ENCODE assay signal across 10 cellular contexts in the genomic region with DNA sequence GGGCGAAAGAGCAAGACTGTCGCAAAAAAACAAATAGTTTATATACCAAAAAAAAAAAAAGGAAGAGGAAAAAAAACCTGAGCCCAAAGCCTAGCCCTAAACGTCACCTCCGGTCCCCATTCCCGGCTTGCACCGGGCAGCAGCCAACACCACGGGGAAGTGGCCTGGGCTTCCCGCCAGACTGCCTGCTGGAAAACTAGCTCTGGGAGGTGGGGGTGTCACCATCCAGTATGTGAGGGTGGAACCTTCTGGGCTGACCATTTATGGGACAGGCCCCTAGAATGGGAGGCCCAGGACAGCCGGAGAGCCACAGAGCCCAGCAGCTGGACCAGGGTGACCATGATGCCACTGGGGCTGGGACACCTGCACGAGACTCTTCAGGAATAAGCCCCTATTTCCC. TPM values are rescaled to one million over a fixed set of nuclear protein-coding genes. Genes with fewer than 3 reads are reported as not detected.
A peak's percentile ranks its signal among the peaks of the same experiment; 100 is the strongest.
DNase-seq lines count a peak whose midpoint lies in the region; ATAC-seq lines count a peak whose summit lies in the region.
"Had no signal": no experiment of that assay in that cellular context is flagged by ENCODE, and none has a peak within 500 bp of the region (broad histone marks: within the 10 kb centered on the region; RNA-seq: fewer than 3 reads in every experiment).

No MANE protein-coding gene starts in this region.

- H3K27ac ChIP-seq in skin epidermis = peak overlapping the region in 15 of 21 experiments; percentile 3 to 84 (median 64)

- no peak for ATAC-seq in HG03571 (IDR thresholded peaks at IDR 0.05; ENCODE audit: unreplicated experiment)
- ATAC-seq: activated T-cell treated with anti-CD3 and anti-CD28 coated beads, Interleukin-2, amount 50 U/mL, for 72 hours had no signal

- H3K4me3 ChIP-seq in skin epidermis = no peak overlapping the region

- in situ Hi-C loops in G401 (cut with HindIII; ENCODE audit: low sequenced_read_pairs) = no loop called here

- DNase-seq in G401 (ENCODE audit: low spot score) = peak; percentile 8
- peak; percentile 20 for DNase-seq in brain pericyte (ENCODE audit: low read depth, low spot score)
- peak; percentile 50 for DNase-seq in inferior parietal cortex (ENCODE audit: extremely low spot score)
- no peak for DNase-seq in GOT3 (lab: John Stamatoyannopoulos, UW)
- DNase-seq in GM19240 (ENCODE audit: insufficient read length, low spot score) = no peak
- DNase-seq in dedifferentiated amniotic fluid mesenchymal stem cell (ENCODE audit: extremely low spot score) = no peak
- DNase-seq: activated T-cell treated with anti-CD3 and anti-CD28 coated beads, Interleukin-2, amount 50 U/mL, for 72 hours; SW 1271 had no signal

RNA-seq across cellular contexts. Expression of gene IL12RB1, which starts 37.3 kb away (rescaled TPM):
- not detected in 2 replicates for total RNA-seq in G401 (2014; rRNA removed; shearing (Covaris generic))

RNA-seq across cellular contexts. Expression of gene ARRDC2, which starts 41.4 kb away (rescaled TPM):
- 19.1 and 26.0 TPM in 2 replicates for total RNA-seq in G401 (2014; rRNA removed; shearing (Covaris generic))

RNA-seq across cellular contexts. Expression of gene MAST3, which starts 48.2 kb away (rescaled TPM):
- total RNA-seq in G401 (2014; rRNA removed; shearing (Covaris generic)) = 1.2 and 2.6 TPM in 2 replicates

Comparison
In these comparisons a context has a peak if more than half of its experiments do, and no peak if none do; other contexts are left out.
1. DNase-seq: peak in G401 (single experiment), brain pericyte (single experiment) and inferior parietal cortex (single experiment); none in GOT3 (single experiment), GM19240 (single experiment) and dedifferentiated amniotic fluid mesenchymal stem cell (single experiment).